21 cellular contexts compared by ENCODE assay signal in the genomic region with DNA sequence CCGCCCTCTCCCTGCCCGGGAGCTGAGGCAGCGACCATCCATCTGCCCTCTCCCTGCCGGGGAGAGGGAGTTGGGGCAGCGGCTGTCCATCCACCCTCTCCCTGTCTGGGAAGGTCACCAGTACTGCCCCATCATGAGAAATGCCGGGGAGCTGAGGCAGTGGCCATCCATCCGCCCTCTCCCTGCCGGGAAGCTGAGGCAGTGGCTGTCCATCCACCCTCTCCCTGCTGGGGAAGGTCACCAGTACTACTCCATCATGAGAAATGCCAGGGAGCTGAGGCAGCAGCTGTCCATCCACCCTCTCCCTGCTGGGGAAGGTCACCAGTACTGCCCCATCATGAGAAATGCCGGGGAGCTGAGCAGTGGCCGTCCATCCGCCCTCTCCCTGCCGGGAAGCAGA.
"Had no signal": no experiment of that assay in that cellular context is flagged by ENCODE, and none has a peak within 500 bp of the region (broad histone marks: within the 10 kb centered on the region; RNA-seq: fewer than 3 reads in every experiment).

No MANE protein-coding gene starts in this region.

- H3K4me3 ChIP-seq: MG63, SJSA1, SK-N-MC had no signal

- FAIRE-seq: RCC 7860 had no signal

- DNase-seq: KBM-7, MG63, NCI-H1092, NCI-H1105 treated with DMSO at 0.1 percent for 48 hours, NCI-H1417 treated with DMSO at 0.1 percent for 48 hours, NCI-H1694 treated with DMSO at 0.1 percent for 48 hours, NCI-H2029, NCI-H2081 treated with DMSO at 0.1 percent for 48 hours, NCI-H2171, NCI-H226, NCI-H446, NCI-H510A, NCI-H524 treated with DMSO at 0.1 percent for 48 hours, NCI-H69, NCI-H774, Right ventricle myocardium superior, RPMI8226, SIG-M5 had no signal

- H3K9me3 ChIP-seq: MG63 had no signal

- H3K36me3 ChIP-seq: MG63, SJSA1 had no signal

- H3K4me1 ChIP-seq: SJSA1 had no signal

- H3K27ac ChIP-seq: SJSA1, SK-N-MC had no signal
